In the genomic region with DNA sequence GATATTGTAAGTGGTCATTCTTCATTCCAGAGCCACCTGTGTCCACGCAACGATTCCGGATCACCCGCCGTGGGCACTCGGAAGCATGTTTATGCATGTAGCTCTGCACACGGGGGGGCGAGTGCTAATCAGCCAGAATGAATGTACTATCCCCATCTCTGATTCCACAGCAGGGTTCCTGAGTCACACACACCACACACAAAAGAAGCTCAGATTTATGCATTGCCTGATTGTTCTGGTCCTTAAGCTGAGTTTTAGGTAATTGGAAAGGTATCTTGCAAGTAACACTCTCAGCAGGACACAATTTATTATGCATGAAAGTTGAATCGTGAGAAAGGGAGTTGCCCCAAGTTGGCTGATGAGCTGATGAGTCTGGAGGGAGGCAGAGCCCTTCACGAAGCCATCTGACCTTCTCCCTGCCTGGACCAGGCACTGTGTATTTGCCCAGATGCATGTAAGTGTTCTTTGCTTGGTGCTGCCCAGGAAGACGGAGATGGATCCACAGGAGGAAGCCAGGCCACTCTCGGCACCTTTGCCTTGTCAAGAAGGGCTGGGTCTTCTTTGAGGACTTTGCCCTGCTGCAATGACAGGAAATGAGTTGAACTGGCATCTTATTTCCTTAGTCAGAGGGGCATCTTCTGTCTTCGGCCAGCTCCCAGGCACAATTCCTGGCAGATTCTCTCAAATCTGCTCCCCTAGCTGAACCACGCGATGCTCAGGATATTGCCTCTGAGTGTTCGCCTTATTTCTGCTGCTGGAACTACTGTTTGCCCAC, we compare ENCODE assay signal across 19 cellular contexts.
A peak's percentile ranks its signal among the peaks of the same experiment; 100 is the strongest.
DNase-seq lines count a peak whose midpoint lies in the region; ATAC-seq, FAIRE-seq and TF ChIP-seq lines count a peak whose summit lies in the region.
"Had no signal": no experiment of that assay in that cellular context is flagged by ENCODE, and none has a peak within 500 bp of the region (broad histone marks: within the 10 kb centered on the region; RNA-seq: fewer than 3 reads in every experiment).

No MANE protein-coding gene starts in this region.

- TF ChIP-seq CTCF in A673 (conservative IDR thresholded peaks at IDR 0.05; ENCODE audit: low read depth, low read length) (no peak), IMR-90 (conservative IDR thresholded peaks at IDR 0.05; ENCODE audit: low read depth, low read length) (no peak), chondrocyte (IDR thresholded peaks at IDR 0.05) (no peak), keratinocyte (optimal IDR thresholded peaks at IDR 0.05 in 1 of 3, IDR thresholded peaks at IDR 0.05 in 1 of 3, conservative IDR thresholded peaks at IDR 0.05 in 1 of 3; ENCODE audit: extremely low read depth in 1 of 3, insufficient read depth in 2 of 3, low read length in 3 of 3) (no peak), mesothelial cell of epicardium (IDR thresholded peaks at IDR 0.05; ENCODE audit: unreplicated experiment) (no peak), type B pancreatic cell (conservative IDR thresholded peaks at IDR 0.05) (no peak), sigmoid colon (IDR thresholded peaks at IDR 0.05) (no peak)

- H3K4me1 Mint-ChIP-seq in chondrocyte (ENCODE audit: low read depth) (peaks cover 32% of the 10 kb centered on the region), mesothelial cell of epicardium (no peaks in the 10 kb centered on the region), type B pancreatic cell (ENCODE audit: unreplicated experiment) (no peaks in the 10 kb centered on the region)

- H3K9me3 ChIP-seq in A673 (ENCODE audit: low read depth, low read length, poor library complexity, severe bottlenecking): no peaks in the 10 kb centered on the region
- no peaks in the 10 kb centered on the region for H3K9me3 ChIP-seq in IMR-90 (ENCODE audit: control insufficient read depth, insufficient read depth, low read length)
- no peaks in the 10 kb centered on the region for H3K9me3 ChIP-seq in keratinocyte (ENCODE audit: control insufficient read depth, low read depth, low read length)
- H3K9me3 ChIP-seq in sigmoid colon: no peaks in the 10 kb centered on the region
- H3K9me3 ChIP-seq: A549, thyroid gland had no signal

- H3K27me3 Mint-ChIP-seq in chondrocyte (ENCODE audit: low read depth) (no peaks in the 10 kb centered on the region), mesothelial cell of epicardium (ENCODE audit: low read depth) (peaks cover 1% of the 10 kb centered on the region), type B pancreatic cell (no peaks in the 10 kb centered on the region)
- H3K27me3 Mint-ChIP-seq: memory B cell had no signal

- no peak overlapping the region for H3K23ac ChIP-seq in IMR-90 (ENCODE audit: low read depth, low read length)

- WGBS in IMR-90 (ENCODE audit: extremely low coverage in 2 of 2, insufficient read length in 1 of 2), 2 experiments: 79% methylated on average over 12 of the region's 16 CpGs; no CpG with 5 or more reads in 1 of the 2 experiments
- 78 to 79% methylated on average over 16 of the region's 16 CpGs for WGBS in sigmoid colon, 2 donors

- no peak overlapping the region for H2BK20ac ChIP-seq in IMR-90 (ENCODE audit: low read depth, low read length)

- CTCF ChIA-PET in A673 (lab: Charles Lee) (no interaction called here), IMR-90 (lab: Yijun Ruan, JAX) (interaction anchor here (0.5 kb wide), 1 partner anchor 13 kb away, joined by 3 read pairs; no protein-coding TSS in a partner anchor)

- H3K36me3 ChIP-seq in A673 (ENCODE audit: insufficient read depth, low read length, poor library complexity, severe bottlenecking) (no peaks in the 10 kb centered on the region), IMR-90 (ENCODE audit: control insufficient read depth, insufficient read depth, low read length) (no peaks in the 10 kb centered on the region), keratinocyte (ENCODE audit: control insufficient read depth in 2 of 2, extremely low read depth in 1 of 2, insufficient read depth in 2 of 2, low read length in 2 of 2) (no peaks in the 10 kb centered on the region), sigmoid colon (no peaks in the 10 kb centered on the region)
- H3K36me3 ChIP-seq: thyroid gland had no signal

- H2BK120ac ChIP-seq in IMR-90 (ENCODE audit: low read depth, low read length): no peak overlapping the region

- DNase-seq in A673 (ENCODE audit: low spot score) (peak; percentile 95), IMR-90 (no peak), chondrocyte (ENCODE audit: low spot score) (no peak), keratinocyte (ENCODE audit: low read depth, low spot score) (peak; percentile 15), mesothelial cell of epicardium (ENCODE audit: low spot score in 2 of 2, unreplicated experiment in 2 of 2) (no peak), type B pancreatic cell (ENCODE audit: extremely low spot score, unreplicated experiment) (no peak), sigmoid colon (no peak)
- DNase-seq: activated CD8-positive, alpha-beta memory T cell treated with anti-CD3 and anti-CD28 coated beads, Interleukin-2, amount 50 U/mL, for 4 hours; activated effector memory CD4-positive, alpha-beta T cell treated with Interleukin-2 at 50 U/mL for 16 hours; caudate nucleus; effector CD4-positive, alpha-beta T cell; NCI-H1105; NCI-H526; thyroid gland had no signal

- H3K9ac ChIP-seq in IMR-90 (ENCODE audit: low read depth, low read length) (no peak overlapping the region), keratinocyte (ENCODE audit: control insufficient read depth, extremely low read depth, insufficient read depth, low read length) (no peak overlapping the region)

- ATAC-seq in IMR-90 (ENCODE audit: low read depth) (no peak), HG03442 (IDR thresholded peaks at IDR 0.05; ENCODE audit: unreplicated experiment) (no peak)
- ATAC-seq: A549 had no signal

- H4K20me1 ChIP-seq in IMR-90 (ENCODE audit: insufficient read depth, low read length): no peaks in the 10 kb centered on the region
- no peaks in the 10 kb centered on the region for H4K20me1 ChIP-seq in keratinocyte (ENCODE audit: control insufficient read depth, extremely low read depth, insufficient read depth, low read length)

- no TSS peak for BruUV-seq in A673 (replicated peaks; lab: Mats Ljungman, UMichigan)
- BruUV-seq in IMR-90 (replicated peaks; lab: Mats Ljungman, UMichigan): no TSS peak

- no peaks in the 10 kb centered on the region for H3K27me3 ChIP-seq in A673 (replicated peaks; ENCODE audit: insufficient read depth, low read depth, low read length, poor library complexity)
- peaks cover 16% of the 10 kb centered on the region for H3K27me3 ChIP-seq in IMR-90 (ENCODE audit: control insufficient read depth, insufficient read depth, low read length)
- H3K27me3 ChIP-seq in keratinocyte (ENCODE audit: control insufficient read depth, extremely low read depth, insufficient read depth, low read length): no peaks in the 10 kb centered on the region
- H3K27me3 ChIP-seq in sigmoid colon: no peaks in the 10 kb centered on the region
- H3K27me3 ChIP-seq: thyroid gland had no signal

- POLR2A ChIA-PET in A673 (lab: Charles Lee; ENCODE audit: low non-redundant PET): interaction anchor here (0.5 to 0.6 kb wide), 2 partner anchors 45 to 134 kb away, joined by 4 to 5 read pairs; no protein-coding TSS in a partner anchor
- POLR2A ChIA-PET in IMR-90 (lab: Charles Lee; ENCODE audit: unreplicated experiment): no interaction called here

- H3K79me2 ChIP-seq in keratinocyte (ENCODE audit: control insufficient read depth, insufficient read depth, low read length): no peaks in the 10 kb centered on the region

- H3K18ac ChIP-seq in IMR-90 (ENCODE audit: low read depth, low read length): no peak overlapping the region

- H3K4me3 Mint-ChIP-seq in chondrocyte (ENCODE audit: unreplicated experiment): no peak overlapping the region
- no peak overlapping the region for H3K4me3 Mint-ChIP-seq in mesothelial cell of epicardium
- H3K4me3 Mint-ChIP-seq in type B pancreatic cell: no peak overlapping the region
- H3K4me3 Mint-ChIP-seq: memory B cell; natural killer cell treated with Interleukin-12 subunit alpha and Interleukin-12 subunit beta and Interleukin-15 and Interleukin-18, amount 100 ng/mL, for 72 hours had no signal

- no peak overlapping the region for H4K91ac ChIP-seq in IMR-90 (ENCODE audit: insufficient read depth, low read depth, low read length)

- no peak overlapping the region for H2BK15ac ChIP-seq in IMR-90 (ENCODE audit: low read depth, low read length)

- H3K27ac ChIP-seq in A673 (ENCODE audit: low read depth, low read length, poor library complexity, severe bottlenecking) (peak overlapping the region; percentile 91), IMR-90 (ENCODE audit: insufficient read depth, low read length) (no peak overlapping the region), keratinocyte (ENCODE audit: control insufficient read depth, insufficient read depth, low read length) (no peak overlapping the region), sigmoid colon (no peak overlapping the region)
- H3K27ac ChIP-seq: A549, thyroid gland had no signal

- no peak overlapping the region for H4K8ac ChIP-seq in IMR-90 (ENCODE audit: low read depth in 2 of 2, low read length in 2 of 2)

- TF ChIP-seq POLR2A in IMR-90 (IDR thresholded peaks at IDR 0.05; ENCODE audit: low read depth, low read length) (no peak), sigmoid colon (IDR thresholded peaks at IDR 0.05) (no peak)

- H3K56ac ChIP-seq in IMR-90 (ENCODE audit: extremely low read depth, insufficient read depth, low read length): no peak overlapping the region

- peak overlapping the region; percentile 45 for H3K27ac Mint-ChIP-seq in chondrocyte (ENCODE audit: unreplicated experiment)
- H3K27ac Mint-ChIP-seq in mesothelial cell of epicardium: no peak overlapping the region
- no peak overlapping the region for H3K27ac Mint-ChIP-seq in type B pancreatic cell
- H3K27ac Mint-ChIP-seq: memory B cell; natural killer cell treated with Interleukin-12 subunit alpha and Interleukin-12 subunit beta and Interleukin-15 and Interleukin-18, amount 100 ng/mL, for 72 hours had no signal

- H3K4me2 ChIP-seq in IMR-90 (ENCODE audit: low read depth, low read length): no peak overlapping the region
- H3K4me2 ChIP-seq in keratinocyte (ENCODE audit: control insufficient read depth, extremely low read depth, insufficient read depth, low read depth, low read length): no peak overlapping the region
- H3K4me2 ChIP-seq: A549 had no signal

- H3K4ac ChIP-seq in IMR-90 (ENCODE audit: low read depth, low read length): no peak overlapping the region

- no peak overlapping the region for H3K14ac ChIP-seq in IMR-90 (replicated peaks; ENCODE audit: low read depth, low read length)

- peaks cover 56% of the 10 kb centered on the region for H3K4me1 ChIP-seq in A673 (ENCODE audit: insufficient read depth, low read length, poor library complexity, severe bottlenecking)
- no peaks in the 10 kb centered on the region for H3K4me1 ChIP-seq in IMR-90 (ENCODE audit: control insufficient read depth, insufficient read depth, low read length)
- H3K4me1 ChIP-seq in keratinocyte (ENCODE audit: control insufficient read depth, extremely low read depth, insufficient read depth, low read length): peaks cover 2% of the 10 kb centered on the region
- H3K4me1 ChIP-seq in sigmoid colon: no peaks in the 10 kb centered on the region
- H3K4me1 ChIP-seq: thyroid gland had no signal

- H2AFZ ChIP-seq in IMR-90 (replicated peaks; ENCODE audit: low read length, poor library complexity): peak overlapping the region; percentile 38
- H2AFZ ChIP-seq in keratinocyte (ENCODE audit: control insufficient read depth, low read length): no peak overlapping the region

- H3K9me3 Mint-ChIP-seq in chondrocyte (ENCODE audit: low read depth): no peaks in the 10 kb centered on the region
- no peaks in the 10 kb centered on the region for H3K9me3 Mint-ChIP-seq in mesothelial cell of epicardium
- H3K9me3 Mint-ChIP-seq in type B pancreatic cell: no peaks in the 10 kb centered on the region
- H3K9me3 Mint-ChIP-seq: memory B cell; natural killer cell treated with Interleukin-12 subunit alpha and Interleukin-12 subunit beta and Interleukin-15 and Interleukin-18, amount 100 ng/mL, for 72 hours had no signal

- H2AK9ac ChIP-seq in IMR-90 (replicated peaks; ENCODE audit: low read depth, low read length, poor library complexity): peak overlapping the region; percentile 50

- H3K9me1 ChIP-seq in IMR-90 (ENCODE audit: insufficient read depth, low read length) (no peaks in the 10 kb centered on the region), keratinocyte (ENCODE audit: control insufficient read depth, extremely low read depth, insufficient read depth, low read length) (no peaks in the 10 kb centered on the region)

- in situ Hi-C loops in IMR-90 (cut with MboI; ENCODE audit: low sequenced_read_pairs): no loop called here

- H2BK5ac ChIP-seq in IMR-90 (ENCODE audit: low read depth, low read length, poor library complexity, severe bottlenecking): no peak overlapping the region

- no peak for TF ChIP-seq RAD21 in IMR-90 (IDR thresholded peaks at IDR 0.05; ENCODE audit: low read length)

- no peaks in the 10 kb centered on the region for H3K79me1 ChIP-seq in IMR-90 (ENCODE audit: low read depth in 1 of 2, low read length in 2 of 2)

- intact Hi-C loops in A673 (cut with micrococcal nuclease; ENCODE audit: unreplicated experiment) (loop anchor here (5.0 kb wide), 2 partner anchors 42 to 147 kb away; no protein-coding TSS in a partner anchor), IMR-90 (cut with micrococcal nuclease) (no loop called here), sigmoid colon (cut with DNase I) (no loop called here)

- H2AK5ac ChIP-seq in IMR-90 (ENCODE audit: low read depth, low read length): no peak overlapping the region

- TF ChIP-seq EP300 in sigmoid colon (IDR thresholded peaks at IDR 0.05): no peak

- H3K36me3 Mint-ChIP-seq in chondrocyte (ENCODE audit: low read depth) (no peaks in the 10 kb centered on the region), mesothelial cell of epicardium (no peaks in the 10 kb centered on the region), type B pancreatic cell (no peaks in the 10 kb centered on the region)
- H3K36me3 Mint-ChIP-seq: memory B cell; natural killer cell treated with Interleukin-12 subunit alpha and Interleukin-12 subunit beta and Interleukin-15 and Interleukin-18, amount 100 ng/mL, for 72 hours had no signal

- dilution Hi-C loops in IMR-90 (cut with HindIII; ENCODE audit: low sequenced_read_pairs, unreplicated experiment) (no loop called here), keratinocyte (cut with MboI; ENCODE audit: extremely low pct_ligation_motif_present, low sequenced_read_pairs) (loop anchor here (5.0 kb wide), 1 partner anchor 37 kb away; no protein-coding TSS in a partner anchor)

- H3K4me3 ChIP-seq in A673 (ENCODE audit: low read depth, low read length, poor library complexity, severe bottlenecking) (no peak overlapping the region), IMR-90 (ENCODE audit: insufficient read depth, low read depth, low read length) (no peak overlapping the region), keratinocyte (ENCODE audit: control insufficient read depth in 2 of 3, extremely low read depth in 1 of 3, insufficient read depth in 2 of 3, low read depth in 1 of 3, low read length in 3 of 3) (no peak overlapping the region), sigmoid colon (no peak overlapping the region)
- H3K4me3 ChIP-seq: A549, thyroid gland had no signal

- no peak for FAIRE-seq in keratinocyte (lab: Jason Lieb, UNC)
- FAIRE-seq: A549, islet of Langerhans had no signal

- H4K5ac ChIP-seq in IMR-90 (ENCODE audit: low read depth, low read length): no peak overlapping the region

Comparison
In these comparisons a context has a peak if more than half of its experiments do, and no peak if none do; other contexts are left out.
1. DNase-seq: peak in A673 (single experiment) and keratinocyte (single experiment); none in IMR-90 (single experiment), chondrocyte (single experiment), mesothelial cell of epicardium (0 of 2), type B pancreatic cell (single experiment) and sigmoid colon (single experiment).